In the genomic region with DNA sequence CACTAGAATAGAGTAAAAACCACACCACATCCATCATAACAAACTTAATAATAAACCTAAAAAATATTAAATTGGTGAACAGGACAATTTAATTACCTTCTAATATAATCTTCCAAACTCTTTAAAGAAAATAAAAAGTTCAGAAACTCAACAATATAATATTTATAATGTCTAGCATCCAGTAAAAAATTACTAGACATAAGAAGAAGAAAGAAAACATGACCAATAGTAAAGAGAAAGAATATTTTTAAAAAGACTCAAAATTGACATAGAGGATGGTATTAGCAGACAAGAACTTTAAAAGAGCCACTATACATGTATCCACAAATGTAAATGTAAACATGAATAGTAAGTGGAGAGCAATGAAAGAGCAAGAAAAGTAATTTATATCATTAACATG, we compare ENCODE assay signal across 22 cellular contexts.
"Had no signal": no experiment of that assay in that cellular context is flagged by ENCODE, and none has a peak within 500 bp of the region (broad histone marks: within the 10 kb centered on the region; RNA-seq: fewer than 3 reads in every experiment).

No MANE protein-coding gene starts in this region.

- FAIRE-seq: endothelial cell of umbilical vein, islet of Langerhans, keratinocyte had no signal

- H3K4me3 ChIP-seq: coronary artery, dorsolateral prefrontal cortex, esophagus muscularis mucosa, gastrocnemius medialis, heart right ventricle, left lung, lower lobe of right lung, mucosa of descending colon had no signal

- DNase-seq: dermis blood vessel endothelial cell; dorsolateral prefrontal cortex; effector CD4-positive, alpha-beta T cell; effector memory CD4-positive, alpha-beta T cell; foreskin keratinocyte; gastrocnemius medialis; glutamatergic neuron; head of caudate nucleus; heart right ventricle; hippocampal formation; left cardiac atrium; left lung; left ventricle myocardium superior; lower lobe of right lung; mesenchymal stem cell; mucosa of descending colon; naive B cell had no signal

- H3K27me3 ChIP-seq: esophagus muscularis mucosa, foreskin keratinocyte, gastrocnemius medialis, heart right ventricle, left lung had no signal

- H3K36me3 ChIP-seq: esophagus muscularis mucosa, gastrocnemius medialis, heart right ventricle, left lung, lower lobe of right lung had no signal

- H3K9me3 ChIP-seq: gastrocnemius medialis, lower lobe of right lung had no signal

- H3K4me1 ChIP-seq: esophagus muscularis mucosa, foreskin keratinocyte, gastrocnemius medialis, heart right ventricle, left lung, lower lobe of right lung had no signal

- ATAC-seq: foreskin keratinocyte, gastrocnemius medialis, heart right ventricle, left cardiac atrium, left lung, left ventricle myocardium superior, lower lobe of right lung, mucosa of descending colon had no signal

- H3K27ac ChIP-seq: coronary artery, dorsolateral prefrontal cortex, esophagus muscularis mucosa, foreskin keratinocyte, gastrocnemius medialis, heart right ventricle, left lung, lower lobe of right lung had no signal
